In the genomic region with DNA sequence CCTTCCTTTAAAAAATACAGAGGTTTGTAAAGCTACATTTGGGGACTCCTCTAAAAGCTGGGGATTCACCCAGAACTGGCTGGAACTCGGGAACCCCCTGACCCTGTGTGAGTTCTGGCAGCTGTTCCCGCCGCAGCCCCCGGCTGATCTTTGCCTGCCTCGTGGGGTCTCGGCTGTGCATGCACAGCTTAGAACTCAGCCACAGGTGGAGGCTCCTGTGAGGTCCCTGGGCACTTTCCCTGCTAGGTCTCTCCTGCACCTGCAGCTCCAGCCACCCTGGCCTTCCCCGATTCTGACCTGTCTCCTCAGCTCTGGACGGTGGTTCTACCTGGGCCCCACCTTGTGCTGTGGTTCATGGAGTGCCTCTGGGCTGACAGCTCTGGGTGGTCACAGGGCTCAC, we compare ENCODE assay signal across 25 cellular contexts. TPM values are rescaled to one million over a fixed set of nuclear protein-coding genes. Genes with fewer than 3 reads are reported as not detected.
"Had no signal": no experiment of that assay in that cellular context is flagged by ENCODE, and none has a peak within 500 bp of the region (broad histone marks: within the 10 kb centered on the region; RNA-seq: fewer than 3 reads in every experiment).

No MANE protein-coding gene starts in this region.

- H3K36me3 Mint-ChIP-seq: activated naive CD8-positive, alpha-beta T cell treated with anti-CD3 and anti-CD28 coated beads, Interleukin-2, amount 10 ng/mL, durations not matched to agents 7 days and 5 days had no signal

- H3K27me3 Mint-ChIP-seq: activated CD4-positive, alpha-beta memory T cell treated with anti-CD3 and anti-CD28 coated beads for 36 hours; activated CD4-positive, alpha-beta T cell treated with anti-CD3 and anti-CD28 coated beads, Interleukin-2, amount 10 ng/mL, durations not matched to agents 7 days and 5 days had no signal

- DNase-seq: activated B cell treated with CpG ODN at 0.5 μM for 24 hours; activated CD4-positive, alpha-beta memory T cell treated with anti-CD3 and anti-CD28 coated beads for 36 hours; activated CD4-positive, alpha-beta T cell treated with anti-CD3 and anti-CD28 coated beads for 1 hour; activated CD4-positive, alpha-beta T cell treated with anti-CD3 and anti-CD28 coated beads, Interleukin-2, amount 10 ng/mL, durations not matched to agents 7 days and 5 days; activated CD8-positive, alpha-beta memory T cell treated with anti-CD3 and anti-CD28 coated beads for 24 hours; activated gamma-delta T cell treated with Interleukin-2 at 50 U/mL for 16 hours; activated naive CD4-positive, alpha-beta T cell treated with anti-CD3 and anti-CD28 coated beads, Interleukin-2, amount 50 U/mL, for 16 hours; activated naive CD8-positive, alpha-beta T cell treated with anti-CD3 and anti-CD28 coated beads, Interleukin-2, amount 10 ng/mL, durations not matched to agents 7 days and 5 days; activated T-cell treated with anti-CD3 and anti-CD28 coated beads, Interleukin-2, amount 50 U/mL, for 4 hours; anterior cingulate cortex; central memory CD4-positive, alpha-beta T cell; Kasumi-1; KBM-7; NCI-H1105 treated with DMSO at 0.1 percent for 48 hours; NCI-H1436 treated with DMSO at 0.1 percent for 48 hours; NCI-H187; NCI-H2081; NCI-H446; NCI-H524; PC-3; SIG-M5; T-helper 17 cell; T-helper 9 cell had no signal

- H3K27me3 ChIP-seq: adrenal gland had no signal

- H3K9me3 ChIP-seq: adrenal gland had no signal

- H3K27ac ChIP-seq: adrenal gland had no signal

- H3K27ac Mint-ChIP-seq: activated B cell treated with CpG ODN at 0.5 μM for 24 hours; activated CD4-positive, alpha-beta memory T cell treated with anti-CD3 and anti-CD28 coated beads for 36 hours; activated CD4-positive, alpha-beta T cell treated with anti-CD3 and anti-CD28 coated beads, Interleukin-2, amount 10 ng/mL, durations not matched to agents 7 days and 5 days; activated naive CD8-positive, alpha-beta T cell treated with anti-CD3 and anti-CD28 coated beads, Interleukin-2, amount 10 ng/mL, durations not matched to agents 7 days and 5 days; T-helper 17 cell had no signal

- H3K4me3 ChIP-seq: adrenal gland had no signal

- H3K9me3 Mint-ChIP-seq: activated B cell treated with CpG ODN at 0.5 μM for 24 hours; activated CD4-positive, alpha-beta T cell treated with anti-CD3 and anti-CD28 coated beads, Interleukin-2, amount 10 ng/mL, durations not matched to agents 7 days and 5 days had no signal

- H3K4me3 Mint-ChIP-seq: activated B cell treated with CpG ODN at 0.5 μM for 24 hours; activated CD4-positive, alpha-beta memory T cell treated with anti-CD3 and anti-CD28 coated beads for 36 hours; activated CD4-positive, alpha-beta T cell treated with anti-CD3 and anti-CD28 coated beads, Interleukin-2, amount 10 ng/mL, durations not matched to agents 7 days and 5 days; activated naive CD8-positive, alpha-beta T cell treated with anti-CD3 and anti-CD28 coated beads, Interleukin-2, amount 10 ng/mL, durations not matched to agents 7 days and 5 days; activated T-cell treated with anti-CD3 and anti-CD28 coated beads, Interleukin-2, amount 50 U/mL, for 4 hours; T-helper 17 cell had no signal

- H3K36me3 ChIP-seq: adrenal gland had no signal

- ATAC-seq: activated T-cell treated with anti-CD3 and anti-CD28 coated beads, Interleukin-2, amount 50 U/mL, for 4 hours; PC-3; T-helper 17 cell had no signal

- FAIRE-seq: RCC 7860 had no signal

RNA-seq across cellular contexts. Expression of a gene that starts 48.6 kb away (rescaled TPM):
- total RNA-seq: activated B cell treated with CpG ODN at 0.5 μM for 24 hours; activated CD4-positive, alpha-beta memory T cell treated with anti-CD3 and anti-CD28 coated beads for 36 hours; activated naive CD8-positive, alpha-beta T cell treated with anti-CD3 and anti-CD28 coated beads, Interleukin-2, amount 10 ng/mL, durations not matched to agents 7 days and 5 days; T-helper 17 cell had no signal
